In genomic region chr6:44278774-44279697, GRCh38 we compare ENCODE assay signal across 30 cellular contexts. TPM values are rescaled to one million over a fixed set of nuclear protein-coding genes. Genes with fewer than 3 reads are reported as not detected.
DNase-seq lines count a peak whose midpoint lies in the region; ATAC-seq and TF ChIP-seq lines count a peak whose summit lies in the region.
"Had no signal": no experiment of that assay in that cellular context is flagged by ENCODE, and none has a peak within 500 bp of the region (broad histone marks: within the 10 kb centered on the region; RNA-seq: fewer than 3 reads in every experiment).

No MANE protein-coding gene starts in this region.

- H3K9me3 ChIP-seq in PC-3 (ENCODE audit: low read length) = no peaks in the 10 kb centered on the region
- H3K9me3 ChIP-seq in upper lobe of right lung = no peaks in the 10 kb centered on the region
- H3K9me3 ChIP-seq: body of pancreas, HAP-1, left ventricle myocardium inferior, SJSA1, spleen, thoracic aorta had no signal

- no peak for TF ChIP-seq CTCF in PC-3 (conservative IDR thresholded peaks at IDR 0.05; ENCODE audit: low read depth, low read length)
- no peak for TF ChIP-seq CTCF in upper lobe of right lung (IDR thresholded peaks at IDR 0.05)

- no peaks in the 10 kb centered on the region for H3F3A ChIP-seq in PC-3 (ENCODE audit: low read length, unreplicated experiment)

- no TSS peak for BruUV-seq in PC-3 (replicated peaks; lab: Mats Ljungman, UMichigan)

- intact Hi-C loops in PC-3 (cut with micrococcal nuclease) (no loop called here), upper lobe of right lung (cut with DNase I) (no loop called here), Right ventricle myocardium inferior (cut with DNase I) (no loop called here)

- no peaks in the 10 kb centered on the region for H4K20me1 ChIP-seq in PC-3 (ENCODE audit: low read length)

- H2AFZ ChIP-seq in PC-3 (ENCODE audit: low read length) = no peak overlapping the region

- ATAC-seq in PC-3 (peak; percentile 55), upper lobe of right lung (peak; percentile 33), Right ventricle myocardium inferior (no peak)
- ATAC-seq: activated naive CD8-positive, alpha-beta T cell treated with anti-CD3 and anti-CD28 coated beads, Interleukin-2, amount 50 U/mL, for 24 hours; body of pancreas; CD8-positive, alpha-beta T cell; foreskin keratinocyte; Panc1; right cardiac atrium had no signal

- H3K27me3 ChIP-seq in PC-3 (ENCODE audit: low read length) = peaks cover 17% of the 10 kb centered on the region
- peaks cover 42% of the 10 kb centered on the region for H3K27me3 ChIP-seq in upper lobe of right lung

- POLR2A ChIA-PET in PC-3 (lab: Charles Lee; ENCODE audit: unreplicated experiment) = no interaction called here

- H3K4me3 ChIP-seq in PC-3 (ENCODE audit: low read length) = no peak overlapping the region
- no peak overlapping the region for H3K4me3 ChIP-seq in upper lobe of right lung
- H3K4me3 ChIP-seq: body of pancreas, HAP-1, left ventricle myocardium inferior, SJSA1, spleen, thoracic aorta had no signal

- no peaks in the 10 kb centered on the region for H3K36me3 ChIP-seq in PC-3 (ENCODE audit: low read depth, low read length)
- H3K36me3 ChIP-seq in upper lobe of right lung = no peaks in the 10 kb centered on the region
- H3K36me3 ChIP-seq: HAP-1, left ventricle myocardium inferior, SJSA1, spleen, thoracic aorta had no signal

- CTCF ChIA-PET in PC-3 (lab: Charles Lee) = no interaction called here

- 0 out of 2 replicates have a peak overlapping the region, but pooled peaks have one; percentile 22 for H3K4me2 ChIP-seq in PC-3 (ENCODE audit: low read length)

- peak; percentile 40 for DNase-seq in EL
- DNase-seq in PC-3 = no peak
- DNase-seq in upper lobe of right lung = no peak
- no peak for DNase-seq in Right ventricle myocardium inferior (ENCODE audit: missing footprints)
- DNase-seq in activated naive CD4-positive, alpha-beta T cell treated with anti-CD3 and anti-CD28 coated beads, Interleukin-2, amount 50 U/mL, for 16 hours = no peak
- no peak for DNase-seq in NCI-H1105 treated with DMSO at 0.1 percent for 48 hours (lab: John Stamatoyannopoulos, UW)
- DNase-seq: activated CD4-positive, alpha-beta T cell treated with anti-CD3 and anti-CD28 coated beads for 4 hours; activated CD8-positive, alpha-beta memory T cell treated with anti-CD3 and anti-CD28 coated beads for 24 hours; activated gamma-delta T cell; activated naive CD8-positive, alpha-beta T cell treated with anti-CD3 and anti-CD28 coated beads, Interleukin-2, amount 50 U/mL, for 24 hours; activated T-cell treated with anti-CD3 and anti-CD28 coated beads, Interleukin-2, amount 50 U/mL, for 1 hour; body of pancreas; CD8-positive, alpha-beta T cell; effector memory CD4-positive, alpha-beta T cell; foreskin keratinocyte; IMR-90; left ventricle myocardium inferior; NCI-H1436; NCI-H510A treated with DMSO at 0.1 percent for 48 hours; nephron progenitor cell; right cardiac atrium; spleen; stimulated activated CD4-positive, alpha-beta T cell treated with anti-CD3 and anti-CD28 coated beads, Interleukin-4, amount 100 ng/mL, for 1 hour; stimulated activated naive CD4-positive, alpha-beta T cell treated with Interleukin-2 at 50 U/mL for 16 hours had no signal

- no peaks in the 10 kb centered on the region for H3K9me2 ChIP-seq in PC-3 (replicated peaks; ENCODE audit: low read length)

- no peak overlapping the region for H3K9ac ChIP-seq in PC-3 (ENCODE audit: low read length)

- H3K27ac ChIP-seq in PC-3 (ENCODE audit: low read length) (no peak overlapping the region), cingulate gyrus (ENCODE audit: low read depth, low read length) (peak overlapping the region; percentile 39), upper lobe of right lung (no peak overlapping the region)
- H3K27ac ChIP-seq: body of pancreas, foreskin keratinocyte, left ventricle myocardium inferior, SJSA1, spleen, thoracic aorta had no signal

- no peaks in the 10 kb centered on the region for H3K79me2 ChIP-seq in PC-3 (ENCODE audit: low read length)

- peaks cover 8% of the 10 kb centered on the region; the same call in 1 of the 2 replicates for H3K4me1 ChIP-seq in PC-3 (ENCODE audit: insufficient read depth, low read length)
- H3K4me1 ChIP-seq in upper lobe of right lung = no peaks in the 10 kb centered on the region
- H3K4me1 ChIP-seq: foreskin keratinocyte, HAP-1 had no signal

RNA-seq across cellular contexts. Expression of gene TMEM151B, which starts 8.8 kb away (rescaled TPM):
- total RNA-seq in PC-3 (2014; rRNA removed) (not detected in 2 replicates), upper lobe of right lung (not detected), Right ventricle myocardium inferior (not detected)
- total RNA-seq: CD8-positive, alpha-beta T cell; IMR-90; left ventricle myocardium inferior; SJSA1; T-helper 1 cell treated with Interleukin-12 subunit alpha and Interleukin-12 subunit beta and Interleukin-4 antibody, amounts not matched to agents 30 ng/mL and 1 ng/mL, for 36 hours; thoracic aorta had no signal

RNA-seq across cellular contexts. Expression of gene NFKBIE, which starts 13.7 kb away (rescaled TPM):
- 7.4 and 28.7 TPM in 2 replicates for total RNA-seq in PC-3 (2014; rRNA removed)
- 7.1 TPM for total RNA-seq in upper lobe of right lung
- 2.4 TPM for total RNA-seq in Right ventricle myocardium inferior

RNA-seq across cellular contexts. Expression of gene SLC35B2, which starts 21.7 kb away (rescaled TPM):
- total RNA-seq in PC-3 (2014; rRNA removed) (90.6 and 109 TPM in 2 replicates), upper lobe of right lung (32.3 TPM), Right ventricle myocardium inferior (21.3 TPM)

RNA-seq across cellular contexts. Expression of gene HSP90AB1, which starts 32.1 kb away (rescaled TPM):
- total RNA-seq in PC-3 (2014; rRNA removed) = 1,280 and 1,322 TPM in 2 replicates
- 660 TPM for total RNA-seq in upper lobe of right lung
- 867 TPM for total RNA-seq in Right ventricle myocardium inferior

RNA-seq across cellular contexts. Expression of gene AARS2, which starts 34.1 kb away (rescaled TPM):
- total RNA-seq in PC-3 (2014; rRNA removed) (26.2 and 30.4 TPM in 2 replicates), upper lobe of right lung (11.8 TPM), Right ventricle myocardium inferior (10.6 TPM)
